Comparison of ENCODE assay signal across 17 cellular contexts in the genomic region with DNA sequence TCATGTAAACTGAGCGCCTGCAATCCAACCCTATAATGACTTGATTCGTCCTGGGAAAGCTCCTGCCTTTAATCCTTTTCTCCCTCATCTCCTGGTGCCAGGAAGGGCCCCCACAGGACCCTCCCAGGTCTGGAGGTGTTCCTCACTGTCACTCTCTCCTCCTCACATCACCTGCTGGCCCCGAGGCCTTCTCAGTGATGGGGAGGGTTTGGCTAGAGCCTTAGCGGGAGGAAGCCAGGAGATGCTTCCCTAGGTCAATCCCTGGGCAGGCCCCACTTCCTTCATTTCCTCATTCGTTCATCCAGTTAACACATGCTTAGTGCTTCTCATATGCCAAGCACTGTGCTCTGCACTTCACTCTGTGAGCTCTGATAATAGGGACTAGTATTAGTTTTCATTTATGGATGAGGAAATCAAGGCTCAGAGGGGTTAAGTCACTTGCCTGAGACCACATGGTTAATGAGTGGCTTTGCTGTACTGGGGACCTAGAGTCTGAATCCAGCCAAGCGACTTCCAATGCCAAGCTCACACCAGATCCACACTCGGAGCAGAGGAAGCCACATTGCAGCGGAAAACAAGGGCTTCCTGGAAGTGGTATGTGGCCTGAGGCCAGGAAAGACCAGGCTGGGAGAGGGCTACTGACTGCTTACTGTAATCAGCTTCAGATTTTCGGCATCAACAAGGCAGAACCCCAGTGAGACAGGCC. TPM values are rescaled to one million over a fixed set of nuclear protein-coding genes. Genes with fewer than 3 reads are reported as not detected.
"Had no signal": no experiment of that assay in that cellular context is flagged by ENCODE, and none has a peak within 500 bp of the region (broad histone marks: within the 10 kb centered on the region; RNA-seq: fewer than 3 reads in every experiment).

No MANE protein-coding gene starts in this region.

- H3K4me3 ChIP-seq: dorsolateral prefrontal cortex, esophagus squamous epithelium, thyroid gland had no signal

- H3K27me3 Mint-ChIP-seq: activated CD4-positive, alpha-beta T cell treated with anti-CD3 and anti-CD28 coated beads for 36 hours; T-cell had no signal

- H3K27ac ChIP-seq: dorsolateral prefrontal cortex, esophagus squamous epithelium, thyroid gland, WERI-Rb-1 had no signal

- ATAC-seq: activated CD4-positive, alpha-beta T cell treated with anti-CD3 and anti-CD28 coated beads for 36 hours; activated CD8-positive, alpha-beta T cell treated with anti-CD3 and anti-CD28 coated beads, Interleukin-2, amount 10 ng/mL, durations not matched to agents 7 days and 5 days; activated naive CD4-positive, alpha-beta T cell treated with anti-CD3 and anti-CD28 coated beads, Interleukin-2, amount 50 U/mL, for 72 hours; left colon; T-cell had no signal

- H3K4me3 Mint-ChIP-seq: activated CD4-positive, alpha-beta T cell treated with anti-CD3 and anti-CD28 coated beads for 36 hours; activated CD8-positive, alpha-beta T cell treated with anti-CD3 and anti-CD28 coated beads, Interleukin-2, amount 10 ng/mL, durations not matched to agents 7 days and 5 days; brain; immature natural killer cell; nephron progenitor cell; T-cell had no signal

- H3K36me3 Mint-ChIP-seq: activated naive CD4-positive, alpha-beta T cell treated with anti-CD3 and anti-CD28 coated beads, Interleukin-2, amount 50 U/mL, for 72 hours; brain; immature natural killer cell; T-cell had no signal

- DNase-seq: activated CD4-positive, alpha-beta T cell treated with anti-CD3 and anti-CD28 coated beads for 36 hours; activated CD8-positive, alpha-beta T cell treated with anti-CD3 and anti-CD28 coated beads, Interleukin-2, amount 10 ng/mL, durations not matched to agents 7 days and 5 days; amniotic stem cell; dorsolateral prefrontal cortex; esophagus squamous epithelium; foreskin fibroblast; immature natural killer cell; left colon; nephron progenitor cell; stimulated activated CD4-positive, alpha-beta T cell treated with anti-CD3 and anti-CD28 coated beads, Interleukin-15, amount 100 ng/mL, for 24 hours; stimulated activated CD4-positive, alpha-beta T cell treated with anti-CD3 and anti-CD28 coated beads, Interleukin-4, amount 100 ng/mL, for 4 hours; T-cell; thyroid gland; WERI-Rb-1 had no signal

- H3K4me1 Mint-ChIP-seq: activated CD4-positive, alpha-beta T cell treated with anti-CD3 and anti-CD28 coated beads for 36 hours; immature natural killer cell; T-cell had no signal

- H3K36me3 ChIP-seq: esophagus squamous epithelium, thyroid gland, WERI-Rb-1 had no signal

- H3K9me3 Mint-ChIP-seq: activated naive CD4-positive, alpha-beta T cell treated with anti-CD3 and anti-CD28 coated beads, Interleukin-2, amount 50 U/mL, for 72 hours; brain; immature natural killer cell; nephron progenitor cell; T-cell had no signal

- H3K9me3 ChIP-seq: esophagus squamous epithelium, thyroid gland had no signal

- H3K4me1 ChIP-seq: thyroid gland had no signal

- H3K27me3 ChIP-seq: esophagus squamous epithelium, thyroid gland had no signal

- H3K27ac Mint-ChIP-seq: activated CD4-positive, alpha-beta T cell treated with anti-CD3 and anti-CD28 coated beads for 36 hours; activated CD8-positive, alpha-beta T cell treated with anti-CD3 and anti-CD28 coated beads, Interleukin-2, amount 10 ng/mL, durations not matched to agents 7 days and 5 days; immature natural killer cell; nephron progenitor cell; T-cell had no signal

RNA-seq across cellular contexts. Expression of gene CHRNB4, which starts 50.3 kb away (rescaled TPM):
- total RNA-seq: activated CD4-positive, alpha-beta T cell treated with anti-CD3 and anti-CD28 coated beads for 36 hours; activated CD8-positive, alpha-beta T cell treated with anti-CD3 and anti-CD28 coated beads, Interleukin-2, amount 10 ng/mL, durations not matched to agents 7 days and 5 days; activated naive CD4-positive, alpha-beta T cell treated with anti-CD3 and anti-CD28 coated beads, Interleukin-2, amount 50 U/mL, for 72 hours; osteoblast; T-cell; thyroid gland had no signal
- polyA plus RNA-seq: immature natural killer cell had no signal
